8 cellular contexts compared by ENCODE assay signal in genomic region chr11:11620251-11620965, GRCh38. TPM values are rescaled to one million over a fixed set of nuclear protein-coding genes. Genes with fewer than 3 reads are reported as not detected.
A peak's percentile ranks its signal among the peaks of the same experiment; 100 is the strongest.
DNase-seq lines count a peak whose midpoint lies in the region; ATAC-seq, FAIRE-seq and TF ChIP-seq lines count a peak whose summit lies in the region.

No MANE protein-coding gene starts in this region.

- no peaks in the 10 kb centered on the region for H3K9me3 Mint-ChIP-seq in nephron progenitor cell

- H4K20me1 ChIP-seq in SK-N-SH (ENCODE audit: insufficient read depth): no peaks in the 10 kb centered on the region

- peaks cover 32% of the 10 kb centered on the region for H3K27me3 ChIP-seq in SK-N-SH (ENCODE audit: insufficient read depth)
- H3K27me3 ChIP-seq in esophagus (ENCODE audit: control insufficient read depth in 1 of 2, insufficient read depth in 2 of 2, low read length in 2 of 2): no peaks in the 10 kb centered on the region

- H3K36me3 Mint-ChIP-seq in nephron progenitor cell (ENCODE audit: low read depth): no peaks in the 10 kb centered on the region

- peaks cover 35% of the 10 kb centered on the region for H3K4me1 Mint-ChIP-seq in nephron progenitor cell

- WGBS in SK-N-SH (ENCODE audit: low lambda C conversion rate): 8% methylated on average over 31 of the region's 50 CpGs
- WGBS in esophagus, 2 donors: 3 to 5% methylated on average over 48 to 50 of the region's 50 CpGs

- H3K9ac ChIP-seq in SK-N-SH: no peak overlapping the region

- TF ChIP-seq CTCF in SK-N-SH (IDR thresholded peaks at IDR 0.05) (no peak), nephron progenitor cell (IDR thresholded peaks at IDR 0.05) (no peak)

- FAIRE-seq in RCC 7860 (lab: Jason Lieb, UNC): no peak

- peak overlapping the region; percentile 96 for H3K4me2 ChIP-seq in SK-N-SH

- H3K27ac ChIP-seq in SK-N-SH (ENCODE audit: low read depth in 2 of 2, low read length in 1 of 2) (no peak overlapping the region), esophagus (ENCODE audit: low read depth in 2 of 2, low read length in 1 of 2) (no peak overlapping the region)

- no peaks in the 10 kb centered on the region for H3K79me2 ChIP-seq in SK-N-SH (ENCODE audit: insufficient read depth)

- no peak overlapping the region for H3K27ac Mint-ChIP-seq in nephron progenitor cell

- TF ChIP-seq EP300 in SK-N-SH (IDR thresholded peaks at IDR 0.05; ENCODE audit: borderline replicate concordance in 1 of 2, low read depth in 1 of 2, low read length in 1 of 2): no peak

- H3K4me3 ChIP-seq in SK-N-SH (ENCODE audit: low read depth in 2 of 2, low read length in 1 of 2): peak overlapping the region; percentile 56 to 69
- peak overlapping the region; percentile 63 for H3K4me3 ChIP-seq in esophagus (ENCODE audit: low read depth in 1 of 2, low read length in 2 of 2)

- POLR2A ChIA-PET in SK-N-SH (lab: Yijun Ruan, JAX): interaction anchor here (0.6 to 1.9 kb wide), 5 partner anchors 9 to 153 kb away, joined by 3 to 6 read pairs (median 3); no protein-coding TSS in a partner anchor

- ATAC-seq in GM19438 (IDR thresholded peaks at IDR 0.05; ENCODE audit: low read depth, unreplicated experiment): peak; percentile 34

- 0 out of 2 replicates have a peak overlapping the region, but pooled peaks have one; percentile 83 for H2AFZ ChIP-seq in SK-N-SH (ENCODE audit: low read depth)

- CTCF ChIA-PET in SK-N-SH (lab: Yijun Ruan, JAX): interaction anchor here (0.7 to 2.4 kb wide), 14 partner anchors 8 to 686 kb away, joined by 3 to 10 read pairs (median 3); no protein-coding TSS in a partner anchor

- H3F3A ChIP-seq in SK-N-SH (replicated peaks; ENCODE audit: insufficient read depth): no peaks in the 10 kb centered on the region

- H3K4me1 ChIP-seq in SK-N-SH (ENCODE audit: control insufficient read depth in 1 of 2, insufficient read depth in 2 of 2, low read depth in 1 of 2, low read length in 1 of 2): peaks cover 0 to 26% of the 10 kb centered on the region in 2 experiments; a peak in 1 of 4 replicates
- peaks cover 0 to 4% of the 10 kb centered on the region in 2 donors for H3K4me1 ChIP-seq in esophagus (ENCODE audit: control insufficient read depth in 2 of 2, insufficient read depth in 2 of 2, low read length in 1 of 2)

- peaks cover 77% of the 10 kb centered on the region for H3K27me3 Mint-ChIP-seq in nephron progenitor cell (ENCODE audit: low read depth, poor library complexity)

- TF ChIP-seq RAD21 in SK-N-SH (IDR thresholded peaks at IDR 0.05; ENCODE audit: low read length): no peak

- no peaks in the 10 kb centered on the region for H3K36me3 ChIP-seq in SK-N-SH (replicated peaks in 1 of 2; ENCODE audit: control insufficient read depth in 1 of 2, insufficient read depth in 2 of 2, low read length in 1 of 2)
- H3K36me3 ChIP-seq in esophagus (ENCODE audit: control insufficient read depth in 2 of 2, insufficient read depth in 2 of 2, low read length in 1 of 2): no peaks in the 10 kb centered on the region

- H3K9me3 ChIP-seq in SK-N-SH (no peaks in the 10 kb centered on the region), esophagus (ENCODE audit: control insufficient read depth in 2 of 2, insufficient read depth in 1 of 2, low read depth in 1 of 2, low read length in 1 of 2) (no peaks in the 10 kb centered on the region)

- peak overlapping the region; percentile 87 for H3K4me3 Mint-ChIP-seq in nephron progenitor cell

- H3K9me2 ChIP-seq in SK-N-SH: no peaks in the 10 kb centered on the region

- DNase-seq in AG08395 (ENCODE audit: low spot score) (peak; percentile 7), SK-N-SH (peak; percentile 70), nephron progenitor cell (peak; percentile 66), UCSD-AML1 (lab: John Stamatoyannopoulos, UW; ENCODE audit: unreplicated experiment) (no peak), superior temporal gyrus (ENCODE audit: extremely low spot score) (no peak), RCC 7860 (ENCODE audit: low spot score) (no peak)

TF ChIP-seq in SK-N-SH, 30 proteins besides CTCF, POLR2A, EP300 and RAD21:
- TF ChIP-seq GATA2 (CRISPR knock-in tag; IDR thresholded peaks at IDR 0.05) (no peak), GABPA (IDR thresholded peaks at IDR 0.05; ENCODE audit: low read depth) (no peak), YY1 (IDR thresholded peaks at IDR 0.05; ENCODE audit: low read depth) (no peak), MEF2A (IDR thresholded peaks at IDR 0.05; ENCODE audit: borderline replicate concordance, low read depth) (no peak), ELF1 (IDR thresholded peaks at IDR 0.05) (no peak), TAF1 (IDR thresholded peaks at IDR 0.05; ENCODE audit: borderline replicate concordance, low read depth, low read length) (no peak), SMC3 (IDR thresholded peaks at IDR 0.05; ENCODE audit: low read depth, low read length) (no peak), FOXJ3 (CRISPR knock-in tag; IDR thresholded peaks at IDR 0.05) (no peak), USF1 (IDR thresholded peaks at IDR 0.05; ENCODE audit: borderline replicate concordance, low read depth) (no peak), FOXM1 (IDR thresholded peaks at IDR 0.05; ENCODE audit: low read depth) (no peak), MXI1 (IDR thresholded peaks at IDR 0.05; ENCODE audit: low read depth, low read length) (no peak), EZH2phosphoT487 (IDR thresholded peaks at IDR 0.05; ENCODE audit: borderline replicate concordance, low read depth) (no peak), TCF12 (IDR thresholded peaks at IDR 0.05) (no peak), IRF3 (IDR thresholded peaks at IDR 0.05; ENCODE audit: low read depth, low read length) (no peak), MAX (IDR thresholded peaks at IDR 0.05; ENCODE audit: low read depth) (no peak)

RNA-seq across cellular contexts. Expression of gene GALNT18, which starts 1.4 kb away (rescaled TPM):
- polyA plus RNA-seq in SK-N-SH (2012; rRNA removed) (0.37 and 0.64 TPM in 2 replicates), esophagus (1 to 10 TPM; 2.2 to 5.8 TPM)
- polyA plus RNA-seq in SK-N-SH (2012; cell fraction: cytosol; rRNA removed): 0.28 and 0.54 TPM in 2 replicates
- 0.12 and 0.25 TPM in 2 replicates for polyA plus RNA-seq in SK-N-SH (2012; cell fraction: nucleus; rRNA removed)

Comparison
In these comparisons a context has a peak if more than half of its experiments do, and no peak if none do; other contexts are left out.
1. DNase-seq: peak in AG08395 (single experiment), SK-N-SH (single experiment) and nephron progenitor cell (single experiment); none in UCSD-AML1 (single experiment), superior temporal gyrus (single experiment) and RCC 7860 (single experiment).